1 cellular context compared by ENCODE assay signal in genomic region chr19:38071054-38071453, GRCh38.
TF ChIP-seq lines count a peak whose summit lies in the region.

No MANE protein-coding gene starts in this region.

TF ChIP-seq in HEK293, 187 proteins besides CTCF, POLR2A, EP300 and RAD21:
- TF ChIP-seq, protein P1, sequence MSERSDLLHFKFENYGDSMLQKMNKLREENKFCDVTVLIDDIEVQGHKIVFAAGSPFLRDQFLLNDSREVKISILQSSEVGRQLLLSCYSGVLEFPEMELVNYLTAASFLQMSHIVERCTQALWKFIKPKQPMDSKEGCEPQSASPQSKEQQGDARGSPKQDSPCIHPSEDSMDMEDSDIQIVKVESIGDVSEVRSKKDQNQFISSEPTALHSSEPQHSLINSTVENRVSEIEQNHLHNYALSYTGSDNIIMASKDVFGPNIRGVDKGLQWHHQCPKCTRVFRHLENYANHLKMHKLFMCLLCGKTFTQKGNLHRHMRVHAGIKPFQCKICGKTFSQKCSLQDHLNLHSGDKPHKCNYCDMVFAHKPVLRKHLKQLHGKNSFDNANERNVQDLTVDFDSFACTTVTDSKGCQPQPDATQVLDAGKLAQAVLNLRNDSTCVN (tag by site-specific recombination; optimal IDR thresholded peaks at IDR 0.05): peak; percentile 2
TF ChIP-seq in HEK293: peak in this region for 1; not testable (repeated sequence) for 186.
